ENCODE assay signal across 9 cellular contexts in the genomic region with DNA sequence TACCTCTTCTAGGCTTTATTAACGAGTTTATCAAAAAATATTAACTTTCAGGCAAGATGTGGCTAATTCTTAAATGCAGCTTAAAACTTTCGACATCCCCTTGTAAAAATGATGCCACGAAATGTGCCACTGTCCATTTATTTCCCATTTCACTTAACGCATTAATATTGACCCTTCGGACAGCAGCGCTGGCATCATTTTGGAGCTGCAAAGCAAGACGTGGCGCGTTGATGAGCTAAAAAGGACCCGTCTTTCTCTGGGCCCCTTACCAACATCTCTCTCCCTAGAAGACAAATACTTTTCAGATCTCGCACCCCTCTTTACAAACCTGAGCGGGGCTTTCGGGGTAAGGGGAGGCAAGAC.
DNase-seq lines count a peak whose midpoint lies in the region; ATAC-seq and TF ChIP-seq lines count a peak whose summit lies in the region.
"Had no signal": no experiment of that assay in that cellular context is flagged by ENCODE, and none has a peak within 500 bp of the region (broad histone marks: within the 10 kb centered on the region; RNA-seq: fewer than 3 reads in every experiment).

No MANE protein-coding gene starts in this region.

- no peak for DNase-seq in heart right ventricle
- DNase-seq in left ventricle myocardium superior, result no peak
- peak in 2 of 7 donors; percentile 2 to 17 for DNase-seq in adrenal gland
- no peak for DNase-seq in lower leg skin (ENCODE audit: low spot score in 2 of 2)
- no peak for DNase-seq in stimulated activated CD4-positive, alpha-beta T cell treated with anti-CD3 and anti-CD28 coated beads, Interleukin-15, amount 100 ng/mL, for 24 hours
- no peak for DNase-seq in AG20443 (ENCODE audit: low spot score)
- DNase-seq: GF-D8 had no signal

- TF ChIP-seq CTCF in heart right ventricle (IDR thresholded peaks at IDR 0.05) (no peak), adrenal gland (IDR thresholded peaks at IDR 0.05) (no peak), lower leg skin (IDR thresholded peaks at IDR 0.05) (no peak)

- H3K9me3 ChIP-seq in heart right ventricle, result no peaks in the 10 kb centered on the region
- H3K9me3 ChIP-seq in adrenal gland (replicated peaks in 1 of 3), result no peaks in the 10 kb centered on the region

- H3K36me3 ChIP-seq in heart right ventricle (no peaks in the 10 kb centered on the region), adrenal gland (replicated peaks in 1 of 2) (no peaks in the 10 kb centered on the region), urinary bladder (ENCODE audit: insufficient read depth) (no peaks in the 10 kb centered on the region)

- peaks cover 0 to 14% (median 7%) of the 10 kb centered on the region in 9 donors for H3K4me1 ChIP-seq in heart right ventricle
- no peaks in the 10 kb centered on the region for H3K4me1 ChIP-seq in adrenal gland (replicated peaks in 1 of 2)
- no peaks in the 10 kb centered on the region for H3K4me1 ChIP-seq in urinary bladder (ENCODE audit: insufficient read depth)

- H3K27me3 ChIP-seq in heart right ventricle (peaks cover 5 to 98% (median 87%) of the 10 kb centered on the region in 7 donors), adrenal gland (no peaks in the 10 kb centered on the region)

- TF ChIP-seq POLR2A in adrenal gland (IDR thresholded peaks at IDR 0.05) (no peak), lower leg skin (IDR thresholded peaks at IDR 0.05) (no peak)

- H3K4me3 ChIP-seq in heart right ventricle (peak overlapping the region in 9 of 10 donors; percentile 52 to 66 (median 64)), adrenal gland (peak overlapping the region in 3 of 4 donors; percentile 3 to 69 (median 64)), lower leg skin (ENCODE audit: low read depth, poor library complexity, severe bottlenecking) (peak overlapping the region; percentile 50), urinary bladder (ENCODE audit: low read depth, low read length) (peak overlapping the region; percentile 56)

- WGBS in heart right ventricle, 2 donors, result 42 to 46% methylated on average over 13 of the region's 13 CpGs
- 16 to 31% (median 24%) methylated on average over 13 of the region's 13 CpGs for WGBS in adrenal gland, 4 donors
- 23 to 28% methylated on average over 13 of the region's 13 CpGs for WGBS in lower leg skin, 2 donors
- 30% methylated on average over 13 of the region's 13 CpGs for WGBS in urinary bladder

- intact Hi-C loops in heart right ventricle (cut with DNase I), result loop anchor here (2.0 to 10.0 kb wide), 8 partner anchors 80 to 510 kb away; partner anchors contain the start of gene HOXD8 (in 3 of the 10)
- intact Hi-C loops in left ventricle myocardium superior (cut with micrococcal nuclease), result loop anchor here (5.0 kb wide), 1 partner anchor 510 kb away; the partner anchor contains the start of gene HOXD8
- intact Hi-C loops in adrenal gland (cut with DNase I), result loop anchor here (5.0 to 10.0 kb wide), 4 partner anchors 72 to 515 kb away; partner anchors contain the start of genes HOXD8 (in 1 of the 2) and HOXD9 (in 1 of the 2)
- intact Hi-C loops in lower leg skin (cut with DNase I; ENCODE audit: low total_unique reads), result loop anchor here (5.0 kb wide), 2 partner anchors 500 to 515 kb away; partner anchors contain the start of gene HOXD9

- ATAC-seq in heart right ventricle, result no peak
- ATAC-seq in left ventricle myocardium superior, result no peak
- ATAC-seq in GM18907 (IDR thresholded peaks at IDR 0.05; ENCODE audit: unreplicated experiment), result no peak

- H3K27ac ChIP-seq in heart right ventricle (peak overlapping the region in 1 of 10 donors; percentile 58), adrenal gland (peak overlapping the region in 3 of 5 donors; percentile 73 to 88 (median 80)), urinary bladder (ENCODE audit: low read depth) (no peak overlapping the region)
